In genomic region chr6:40325041-40325440, GRCh38 we compare ENCODE assay signal across 12 cellular contexts.
"Had no signal": no experiment of that assay in that cellular context is flagged by ENCODE, and none has a peak within 500 bp of the region (broad histone marks: within the 10 kb centered on the region; RNA-seq: fewer than 3 reads in every experiment).

No MANE protein-coding gene starts in this region.

- DNase-seq: activated naive CD4-positive, alpha-beta T cell treated with anti-CD3 and anti-CD28 coated beads, Interleukin-2, amount 50 U/mL, for 16 hours; central memory CD4-positive, alpha-beta T cell; effector memory CD4-positive, alpha-beta T cell; mesendoderm; nephron progenitor cell; sigmoid colon; stimulated activated CD4-positive, alpha-beta T cell treated with anti-CD3 and anti-CD28 coated beads, Interleukin-2, amount 100 ng/mL, for 24 hours; stimulated activated naive CD4-positive, alpha-beta T cell had no signal

- H3K9me3 ChIP-seq: adrenal gland, sigmoid colon had no signal

- FAIRE-seq: frontal cortex, keratinocyte had no signal

- H3K36me3 ChIP-seq: adrenal gland, sigmoid colon had no signal

- H3K4me3 ChIP-seq: adrenal gland, coronary artery, sigmoid colon had no signal

- H3K27ac ChIP-seq: adrenal gland, coronary artery, sigmoid colon had no signal

- H3K4me1 ChIP-seq: adrenal gland had no signal
